Comparison of ENCODE assay signal across 1 cellular context in genomic region chr16:84184775-84185174, GRCh38.
TF ChIP-seq lines count a peak whose summit lies in the region.

No MANE protein-coding gene starts in this region.

TF ChIP-seq in IMR-90, 13 proteins besides CTCF, POLR2A, EP300 and RAD21:
- TF ChIP-seq BHLHE40 (IDR thresholded peaks at IDR 0.05; ENCODE audit: low read depth, low read length) (no peak), NFE2L2 (IDR thresholded peaks at IDR 0.05; ENCODE audit: low read depth, low read length) (no peak), USF2 (IDR thresholded peaks at IDR 0.05; ENCODE audit: low read depth, low read length) (no peak), MAZ (IDR thresholded peaks at IDR 0.05; ENCODE audit: borderline replicate concordance, low read depth, low read length) (no peak), ELK1 (IDR thresholded peaks at IDR 0.05; ENCODE audit: borderline replicate concordance, low read depth, low read length) (no peak), CHD1 (IDR thresholded peaks at IDR 0.05; ENCODE audit: low read depth, low read length) (no peak), SMC3 (IDR thresholded peaks at IDR 0.05; ENCODE audit: low read depth, low read length) (no peak), RFX5 (IDR thresholded peaks at IDR 0.05; ENCODE audit: low read depth, low read length) (no peak), MAFK (IDR thresholded peaks at IDR 0.05; ENCODE audit: low read depth, low read length) (no peak), MXI1 (IDR thresholded peaks at IDR 0.05; ENCODE audit: borderline replicate concordance, low read depth, low read length) (no peak)
